Comparison of ENCODE assay signal across 17 cellular contexts in genomic region chr12:68981536-68981935, GRCh38. TPM values are rescaled to one million over a fixed set of nuclear protein-coding genes. Genes with fewer than 3 reads are reported as not detected.
"Had no signal": no experiment of that assay in that cellular context is flagged by ENCODE, and none has a peak within 500 bp of the region (broad histone marks: within the 10 kb centered on the region; RNA-seq: fewer than 3 reads in every experiment).

No MANE protein-coding gene starts in this region.

- H3K4me3 Mint-ChIP-seq: activated naive CD8-positive, alpha-beta T cell treated with anti-CD3 and anti-CD28 coated beads, Interleukin-2, amount 10 ng/mL, durations not matched to agents 7 days and 5 days; naive B cell; neural progenitor cell; stimulated activated effector memory CD8-positive, alpha-beta T cell treated with anti-CD3 and anti-CD28 coated beads, Interleukin-12 subunit alpha, Interleukin-12 subunit beta, amount 100 ng/mL, for 72 hours had no signal

- H3K4me2 ChIP-seq: neural progenitor cell had no signal

- H3K9me3 ChIP-seq: ascending aorta, esophagus squamous epithelium, gastrocnemius medialis, ovary had no signal

- H3K36me3 ChIP-seq: ascending aorta, esophagus squamous epithelium, gastrocnemius medialis, heart right ventricle, neural progenitor cell, ovary, spleen had no signal

- H3K4me3 ChIP-seq: ascending aorta, coronary artery, esophagus squamous epithelium, gastrocnemius medialis, heart right ventricle, lung, neural progenitor cell, ovary, spleen had no signal

- H3K9ac ChIP-seq: neural progenitor cell had no signal

- H3K4me1 ChIP-seq: ascending aorta had no signal

- H3K4me1 Mint-ChIP-seq: stimulated activated effector memory CD8-positive, alpha-beta T cell treated with anti-CD3 and anti-CD28 coated beads, Interleukin-12 subunit alpha, Interleukin-12 subunit beta, amount 100 ng/mL, for 72 hours had no signal

- H3K36me3 Mint-ChIP-seq: stimulated activated effector memory CD8-positive, alpha-beta T cell treated with anti-CD3 and anti-CD28 coated beads, Interleukin-12 subunit alpha, Interleukin-12 subunit beta, amount 100 ng/mL, for 72 hours had no signal

- DNase-seq: activated CD4-positive, alpha-beta T cell treated with anti-CD3 and anti-CD28 coated beads, Interleukin-2, amount 50 U/mL, for 1 hour; activated naive CD4-positive, alpha-beta T cell; activated naive CD8-positive, alpha-beta T cell treated with anti-CD3 and anti-CD28 coated beads, Interleukin-2, amount 10 ng/mL, durations not matched to agents 7 days and 5 days; central memory CD4-positive, alpha-beta T cell; effector CD4-positive, alpha-beta T cell; esophagus squamous epithelium; gastrocnemius medialis; heart right ventricle; naive B cell; ovary; spleen had no signal

- H3K27ac Mint-ChIP-seq: activated naive CD8-positive, alpha-beta T cell treated with anti-CD3 and anti-CD28 coated beads, Interleukin-2, amount 10 ng/mL, durations not matched to agents 7 days and 5 days; naive B cell; neural progenitor cell; stimulated activated effector memory CD8-positive, alpha-beta T cell treated with anti-CD3 and anti-CD28 coated beads, Interleukin-12 subunit alpha, Interleukin-12 subunit beta, amount 100 ng/mL, for 72 hours had no signal

- H3K27ac ChIP-seq: ascending aorta, coronary artery, esophagus squamous epithelium, gastrocnemius medialis, heart right ventricle, neural progenitor cell, ovary had no signal

- H3K27me3 ChIP-seq: ascending aorta, esophagus squamous epithelium, gastrocnemius medialis, heart right ventricle, neural progenitor cell, ovary, spleen had no signal

- H2AFZ ChIP-seq: neural progenitor cell had no signal

RNA-seq across cellular contexts. Expression of gene CPM, which starts 48.6 kb away (rescaled TPM):
- total RNA-seq: endothelial cell of umbilical vein had no signal
- polyA plus RNA-seq: endothelial cell of umbilical vein had no signal
